Comparison of ENCODE assay signal across 20 cellular contexts in the genomic region with DNA sequence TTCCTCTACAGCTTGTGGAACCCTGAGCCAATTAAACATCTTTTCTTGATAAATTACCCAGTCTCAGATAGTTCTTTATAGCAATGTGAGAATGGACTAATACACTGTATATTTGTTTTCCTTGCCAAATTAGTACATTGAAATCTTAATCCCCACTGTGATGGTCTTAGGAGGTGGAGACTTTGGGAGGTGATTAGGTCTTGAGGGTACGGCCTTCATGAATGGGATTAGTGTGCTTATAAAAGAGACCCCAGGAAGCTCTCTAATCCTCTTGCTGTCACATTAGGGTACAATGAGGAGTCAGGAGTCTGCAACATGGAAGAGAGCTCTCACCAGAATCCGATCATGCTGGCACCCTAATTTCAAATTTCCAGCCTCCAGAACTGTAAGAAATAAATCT.
"Had no signal": no experiment of that assay in that cellular context is flagged by ENCODE, and none has a peak within 500 bp of the region (broad histone marks: within the 10 kb centered on the region; RNA-seq: fewer than 3 reads in every experiment).

No MANE protein-coding gene starts in this region.

- H3K36me3 ChIP-seq: colonic mucosa, heart left ventricle, right atrium auricular region, stomach, suprapubic skin, thyroid gland had no signal

- H3K27me3 Mint-ChIP-seq: type B pancreatic cell had no signal

- H3K27ac Mint-ChIP-seq: mesothelial cell of epicardium, natural killer cell, type B pancreatic cell had no signal

- DNase-seq: colonic mucosa; dermis blood vessel endothelial cell; effector CD4-positive, alpha-beta T cell; heart left ventricle; hippocampal formation; kidney glomerular epithelial cell; mammary epithelial cell; natural killer cell; small intestine; stimulated activated CD4-positive, alpha-beta T cell treated with anti-CD3 and anti-CD28 coated beads, Interleukin-12 subunit alpha, Interleukin-12 subunit beta, amount 100 ng/mL, for 4 hours; stimulated activated naive CD4-positive, alpha-beta T cell; stomach; thyroid gland had no signal

- H3K27ac ChIP-seq: colonic mucosa, heart left ventricle, parathyroid adenoma, right atrium auricular region, stomach, suprapubic skin, thyroid gland had no signal

- FAIRE-seq: islet of Langerhans, urothelium cell line had no signal

- H3K9ac ChIP-seq: parathyroid adenoma had no signal

- H3K79me2 ChIP-seq: parathyroid adenoma had no signal

- ATAC-seq: heart left ventricle, natural killer cell had no signal

- H3K9me3 Mint-ChIP-seq: natural killer cell, type B pancreatic cell had no signal

- H3K4me3 Mint-ChIP-seq: mesothelial cell of epicardium, natural killer cell, type B pancreatic cell had no signal

- H3K9me3 ChIP-seq: colonic mucosa, heart left ventricle, right atrium auricular region, stomach, suprapubic skin, thyroid gland had no signal

- H3K4me1 Mint-ChIP-seq: natural killer cell had no signal

- H3K4me3 ChIP-seq: colonic mucosa, heart left ventricle, right atrium auricular region, stomach, suprapubic skin, thyroid gland had no signal

- H3K36me3 Mint-ChIP-seq: mesothelial cell of epicardium, natural killer cell, type B pancreatic cell had no signal

- H3K4me1 ChIP-seq: heart left ventricle, parathyroid adenoma, right atrium auricular region, suprapubic skin, thyroid gland had no signal

- H3K27me3 ChIP-seq: colonic mucosa, right atrium auricular region, stomach, suprapubic skin, thyroid gland had no signal
